ENCODE assay signal across 2 cellular contexts in genomic region chr16:50133214-50133613, GRCh38.
TF ChIP-seq lines count a peak whose summit lies in the region.

No MANE protein-coding gene starts in this region.

TF ChIP-seq in HepG2, 621 proteins besides CTCF, POLR2A, EP300 and RAD21:
- TF ChIP-seq HHEX (CRISPR knock-in tag; IDR thresholded peaks at IDR 0.05) (no peak), RAD51 (IDR thresholded peaks at IDR 0.05; ENCODE audit: borderline replicate concordance) (no peak), CHCHD3 (CRISPR knock-in tag; IDR thresholded peaks at IDR 0.05) (no peak), FOSL2 (CRISPR knock-in tag; IDR thresholded peaks at IDR 0.05) (no peak), FOXA1 (IDR thresholded peaks at IDR 0.05) (no peak), FOXA1 (CRISPR knock-in tag; IDR thresholded peaks at IDR 0.05) (no peak), MAFF (IDR thresholded peaks at IDR 0.05; ENCODE audit: low read depth, low read length) (peak; percentile 94), ZNF24 (IDR thresholded peaks at IDR 0.05) (no peak), ZNF121 (CRISPR knock-in tag; IDR thresholded peaks at IDR 0.05) (0 out of 2 replicates have a peak, but pooled peaks have one; percentile 37), ZNF3 (CRISPR knock-in tag; IDR thresholded peaks at IDR 0.05) (no peak), MAFK (conservative IDR thresholded peaks at IDR 0.05 in 1 of 2, IDR thresholded peaks at IDR 0.05 in 1 of 2; ENCODE audit: low read length in 2 of 2) (peak; percentile 90 to 95), ZNF644 (CRISPR knock-in tag; IDR thresholded peaks at IDR 0.05; ENCODE audit: low read depth) (no peak), MTF2 (CRISPR knock-in tag; IDR thresholded peaks at IDR 0.05; ENCODE audit: borderline replicate concordance) (no peak), NFE2L1 (CRISPR knock-in tag; IDR thresholded peaks at IDR 0.05; ENCODE audit: borderline replicate concordance) (no peak), STAT5B (CRISPR knock-in tag; IDR thresholded peaks at IDR 0.05) (no peak), FOXJ3 (CRISPR knock-in tag; IDR thresholded peaks at IDR 0.05; ENCODE audit: borderline replicate concordance) (no peak), BRD4 (CRISPR knock-in tag; IDR thresholded peaks at IDR 0.05) (no peak)
- TF ChIP-seq, protein P1, sequence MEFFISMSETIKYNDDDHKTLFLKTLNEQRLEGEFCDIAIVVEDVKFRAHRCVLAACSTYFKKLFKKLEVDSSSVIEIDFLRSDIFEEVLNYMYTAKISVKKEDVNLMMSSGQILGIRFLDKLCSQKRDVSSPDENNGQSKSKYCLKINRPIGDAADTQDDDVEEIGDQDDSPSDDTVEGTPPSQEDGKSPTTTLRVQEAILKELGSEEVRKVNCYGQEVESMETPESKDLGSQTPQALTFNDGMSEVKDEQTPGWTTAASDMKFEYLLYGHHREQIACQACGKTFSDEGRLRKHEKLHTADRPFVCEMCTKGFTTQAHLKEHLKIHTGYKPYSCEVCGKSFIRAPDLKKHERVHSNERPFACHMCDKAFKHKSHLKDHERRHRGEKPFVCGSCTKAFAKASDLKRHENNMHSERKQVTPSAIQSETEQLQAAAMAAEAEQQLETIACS (CRISPR knock-in tag; IDR thresholded peaks at IDR 0.05) = no peak
TF ChIP-seq in HepG2: peak in this region for 3.

TF ChIP-seq in K562, 482 proteins besides CTCF, POLR2A, EP300 and RAD21:
- TF ChIP-seq CC2D1A (IDR thresholded peaks at IDR 0.05) (no peak), ZNF124 (CRISPR knock-in tag; IDR thresholded peaks at IDR 0.05) (no peak), MAFK (IDR thresholded peaks at IDR 0.05; ENCODE audit: low read length) (peak; percentile 68), COPS2 (conservative IDR thresholded peaks at IDR 0.05) (no peak), GATA2 (CRISPR knock-in tag; IDR thresholded peaks at IDR 0.05) (no peak), RBM25 (IDR thresholded peaks at IDR 0.05; ENCODE audit: low read depth, low read length, severe bottlenecking) (peak; percentile 42), MAFG (tag; conservative IDR thresholded peaks at IDR 0.05) (peak; percentile 76), ZNF316 (IDR thresholded peaks at IDR 0.05) (peak; percentile 91), MAFF (IDR thresholded peaks at IDR 0.05; ENCODE audit: low read length) (peak; percentile 77), MAZ (CRISPR knock-in tag; conservative IDR thresholded peaks at IDR 0.05 in 1 of 2, IDR thresholded peaks at IDR 0.05 in 1 of 2) (no peak), C11orf30 (IDR thresholded peaks at IDR 0.05; ENCODE audit: low read depth) (peak; percentile 78)
- TF ChIP-seq, protein P2, sequence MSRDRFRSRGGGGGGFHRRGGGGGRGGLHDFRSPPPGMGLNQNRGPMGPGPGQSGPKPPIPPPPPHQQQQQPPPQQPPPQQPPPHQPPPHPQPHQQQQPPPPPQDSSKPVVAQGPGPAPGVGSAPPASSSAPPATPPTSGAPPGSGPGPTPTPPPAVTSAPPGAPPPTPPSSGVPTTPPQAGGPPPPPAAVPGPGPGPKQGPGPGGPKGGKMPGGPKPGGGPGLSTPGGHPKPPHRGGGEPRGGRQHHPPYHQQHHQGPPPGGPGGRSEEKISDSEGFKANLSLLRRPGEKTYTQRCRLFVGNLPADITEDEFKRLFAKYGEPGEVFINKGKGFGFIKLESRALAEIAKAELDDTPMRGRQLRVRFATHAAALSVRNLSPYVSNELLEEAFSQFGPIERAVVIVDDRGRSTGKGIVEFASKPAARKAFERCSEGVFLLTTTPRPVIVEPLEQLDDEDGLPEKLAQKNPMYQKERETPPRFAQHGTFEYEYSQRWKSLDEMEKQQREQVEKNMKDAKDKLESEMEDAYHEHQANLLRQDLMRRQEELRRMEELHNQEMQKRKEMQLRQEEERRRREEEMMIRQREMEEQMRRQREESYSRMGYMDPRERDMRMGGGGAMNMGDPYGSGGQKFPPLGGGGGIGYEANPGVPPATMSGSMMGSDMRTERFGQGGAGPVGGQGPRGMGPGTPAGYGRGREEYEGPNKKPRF (IDR thresholded peaks at IDR 0.05; ENCODE audit: low read depth, low read length) = no peak
TF ChIP-seq in K562: peak in this region for 6.
